ENCODE assay signal across 12 cellular contexts in genomic region chr6:1479095-1479494, GRCh38.
DNase-seq lines count a peak whose midpoint lies in the region; ATAC-seq and TF ChIP-seq lines count a peak whose summit lies in the region.
"Had no signal": no experiment of that assay in that cellular context is flagged by ENCODE, and none has a peak within 500 bp of the region (broad histone marks: within the 10 kb centered on the region; RNA-seq: fewer than 3 reads in every experiment).

No MANE protein-coding gene starts in this region.

- H3K18ac ChIP-seq in IMR-90 (ENCODE audit: low read depth, low read length), result no peak overlapping the region

- H3K36me3 Mint-ChIP-seq in osteocyte (ENCODE audit: unreplicated experiment), result no peaks in the 10 kb centered on the region
- H3K36me3 Mint-ChIP-seq: CD4-positive, alpha-beta memory T cell had no signal

- no peak overlapping the region for H2AFZ ChIP-seq in IMR-90 (replicated peaks; ENCODE audit: low read length, poor library complexity)

- 0 out of 2 replicates have a peak overlapping the region, but pooled peaks have one; percentile 51 for H2BK120ac ChIP-seq in IMR-90 (ENCODE audit: low read depth, low read length)

- WGBS in IMR-90 (ENCODE audit: extremely low coverage in 2 of 2, insufficient read length in 1 of 2), 2 experiments, result no CpG with 5 or more reads among the region's 2 CpGs

- no peaks in the 10 kb centered on the region for H3K36me3 ChIP-seq in BJ (ENCODE audit: control insufficient read depth, insufficient read depth, low read length)
- no peaks in the 10 kb centered on the region for H3K36me3 ChIP-seq in IMR-90 (ENCODE audit: control insufficient read depth, insufficient read depth, low read length)

- no peaks in the 10 kb centered on the region for H4K20me1 ChIP-seq in IMR-90 (ENCODE audit: insufficient read depth, low read length)

- no peak overlapping the region for H3K56ac ChIP-seq in IMR-90 (ENCODE audit: extremely low read depth, insufficient read depth, low read length)

- no TSS peak for BruUV-seq in IMR-90 (replicated peaks; lab: Mats Ljungman, UMichigan)

- no peak for TF ChIP-seq RAD21 in IMR-90 (IDR thresholded peaks at IDR 0.05; ENCODE audit: low read length)

- H3K27ac ChIP-seq in IMR-90 (ENCODE audit: insufficient read depth, low read length), result no peak overlapping the region

- H4K5ac ChIP-seq in IMR-90 (ENCODE audit: low read depth, low read length), result no peak overlapping the region

- H4K91ac ChIP-seq in IMR-90 (ENCODE audit: insufficient read depth, low read depth, low read length), result no peak overlapping the region

- H2BK20ac ChIP-seq in IMR-90 (ENCODE audit: low read depth, low read length), result 0 out of 2 replicates have a peak overlapping the region, but pooled peaks have one; percentile 80

- no peak overlapping the region for H3K14ac ChIP-seq in IMR-90 (replicated peaks; ENCODE audit: low read depth, low read length)

- H3K4me3 ChIP-seq in BJ (ENCODE audit: low read depth, low read length), result no peak overlapping the region
- H3K4me3 ChIP-seq in IMR-90 (ENCODE audit: insufficient read depth, low read depth, low read length), result no peak overlapping the region

- peaks cover 14% of the 10 kb centered on the region for H3K9me1 ChIP-seq in IMR-90 (ENCODE audit: insufficient read depth, low read length)

- no peaks in the 10 kb centered on the region for H3K9me3 ChIP-seq in IMR-90 (ENCODE audit: control insufficient read depth, insufficient read depth, low read length)

- no peak overlapping the region for H3K4me3 Mint-ChIP-seq in osteocyte (ENCODE audit: unreplicated experiment)
- H3K4me3 Mint-ChIP-seq: CD4-positive, alpha-beta memory T cell had no signal

- no peak overlapping the region for H2AK5ac ChIP-seq in IMR-90 (ENCODE audit: low read depth, low read length)

- no peak overlapping the region for H3K9ac ChIP-seq in IMR-90 (ENCODE audit: low read depth, low read length)

- TF ChIP-seq CTCF in BJ (IDR thresholded peaks at IDR 0.05; ENCODE audit: insufficient read depth, low read depth, low read length) (peak; percentile 55), IMR-90 (conservative IDR thresholded peaks at IDR 0.05; ENCODE audit: low read depth, low read length) (peak; percentile 19; the same call in 1 of the 2 replicates), osteocyte (IDR thresholded peaks at IDR 0.05) (peak; percentile 23)

- H3K27me3 ChIP-seq in BJ (ENCODE audit: control insufficient read depth, insufficient read depth, low read length), result no peaks in the 10 kb centered on the region
- no peaks in the 10 kb centered on the region for H3K27me3 ChIP-seq in IMR-90 (ENCODE audit: control insufficient read depth, insufficient read depth, low read length)

- no peaks in the 10 kb centered on the region for H3K27me3 Mint-ChIP-seq in osteocyte (ENCODE audit: unreplicated experiment)

- CTCF ChIA-PET in BJ (lab: Yijun Ruan, JAX) (interaction anchor here (0.6 to 1.3 kb wide), 4 partner anchors 12 to 183 kb away, joined by 3 to 4 read pairs (median 3); no protein-coding TSS in a partner anchor), IMR-90 (lab: Yijun Ruan, JAX) (interaction anchor here (0.5 to 1.0 kb wide), 3 partner anchors 9 to 133 kb away, joined by 3 to 4 read pairs (median 3); no protein-coding TSS in a partner anchor)

- peaks cover 19% of the 10 kb centered on the region for H3K4me1 ChIP-seq in IMR-90 (ENCODE audit: control insufficient read depth, insufficient read depth, low read length)

- no peak overlapping the region for H2AK9ac ChIP-seq in IMR-90 (replicated peaks; ENCODE audit: low read depth, low read length, poor library complexity)

- no peak overlapping the region for H3K4ac ChIP-seq in IMR-90 (ENCODE audit: low read depth, low read length)

- TF ChIP-seq POLR2A in IMR-90 (IDR thresholded peaks at IDR 0.05; ENCODE audit: low read depth, low read length), result no peak

- H3K79me1 ChIP-seq in IMR-90 (ENCODE audit: low read depth in 1 of 2, low read length in 2 of 2), result no peaks in the 10 kb centered on the region

- H3K27ac Mint-ChIP-seq in osteocyte (ENCODE audit: unreplicated experiment), result peak overlapping the region; percentile 77
- H3K27ac Mint-ChIP-seq: CD4-positive, alpha-beta memory T cell had no signal

- peaks cover 76% of the 10 kb centered on the region for H3K4me1 Mint-ChIP-seq in osteocyte (ENCODE audit: unreplicated experiment)

- intact Hi-C loops in IMR-90 (cut with micrococcal nuclease), result no loop called here

- peak overlapping the region; percentile 85; the same call in 2 of the 3 replicates for H2BK15ac ChIP-seq in IMR-90 (ENCODE audit: low read depth, low read length)

- H3K9me3 Mint-ChIP-seq in osteocyte (ENCODE audit: unreplicated experiment), result peaks cover 3% of the 10 kb centered on the region

- H2BK5ac ChIP-seq in IMR-90 (ENCODE audit: low read depth, low read length, poor library complexity, severe bottlenecking), result peak overlapping the region; percentile 75

- no peak overlapping the region for H3K4me2 ChIP-seq in IMR-90 (ENCODE audit: low read depth, low read length)

- ATAC-seq in IMR-90 (ENCODE audit: low read depth), result no peak
- ATAC-seq in HG03139 (IDR thresholded peaks at IDR 0.05; ENCODE audit: unreplicated experiment), result no peak
- no peak for ATAC-seq in GM19023 (IDR thresholded peaks at IDR 0.05; ENCODE audit: unreplicated experiment)

- H3K23ac ChIP-seq in IMR-90 (ENCODE audit: low read depth, low read length), result no peak overlapping the region

- dilution Hi-C loops in IMR-90 (cut with HindIII; ENCODE audit: low sequenced_read_pairs, unreplicated experiment), result no loop called here

- POLR2A ChIA-PET in BJ (lab: Charles Lee) (interaction anchor here (0.7 kb wide), 1 partner anchor 1250 kb away, joined by 3 read pairs; no protein-coding TSS in a partner anchor), IMR-90 (lab: Charles Lee; ENCODE audit: unreplicated experiment) (no interaction called here)

- H4K8ac ChIP-seq in IMR-90 (ENCODE audit: low read depth in 2 of 2, low read length in 2 of 2), result no peak overlapping the region

- peak; percentile 93 for DNase-seq in BJ (ENCODE audit: low read depth)
- peak; percentile 76 for DNase-seq in IMR-90
- peak; percentile 86 for DNase-seq in dedifferentiated amniotic fluid mesenchymal stem cell (ENCODE audit: extremely low spot score)
- no peak for DNase-seq in osteocyte (ENCODE audit: extremely low spot score, unreplicated experiment)
- no peak for DNase-seq in NCI-H446 treated with DMSO at 0.1 percent for 48 hours (lab: John Stamatoyannopoulos, UW)
- no peak for DNase-seq in anterior cingulate cortex (lab: John Stamatoyannopoulos, UW)
- DNase-seq: activated CD8-positive, alpha-beta memory T cell treated with anti-CD3 and anti-CD28 coated beads for 24 hours; aorta; CD4-positive, alpha-beta memory T cell; NCI-H187 had no signal

- in situ Hi-C loops in IMR-90 (cut with MboI; ENCODE audit: low sequenced_read_pairs), result no loop called here

TF ChIP-seq in IMR-90, 13 proteins besides CTCF, POLR2A, EP300 and RAD21:
- TF ChIP-seq FOS (IDR thresholded peaks at IDR 0.05; ENCODE audit: low read depth, low read length) (no peak), CEBPB (IDR thresholded peaks at IDR 0.05; ENCODE audit: low read depth, low read length) (peak; percentile 89)

Comparison
In these comparisons a context has a peak if more than half of its experiments do, and no peak if none do; other contexts are left out.
1. DNase-seq: peak in BJ (single experiment), IMR-90 (single experiment) and dedifferentiated amniotic fluid mesenchymal stem cell (single experiment); none in osteocyte (single experiment), NCI-H446 treated with DMSO at 0.1 percent for 48 hours (single experiment) and anterior cingulate cortex (0 of 58).
2. Peak in every context shown above with its lines, with median percentiles within 50 percentile points of each other: CTCF ChIP-seq.